Comparison of ENCODE assay signal across 23 cellular contexts in genomic region chr2:99784946-99785345, GRCh38.
"Had no signal": no experiment of that assay in that cellular context is flagged by ENCODE, and none has a peak within 500 bp of the region (broad histone marks: within the 10 kb centered on the region; RNA-seq: fewer than 3 reads in every experiment).

No MANE protein-coding gene starts in this region.

- H3K4me3 ChIP-seq: coronary artery, dorsolateral prefrontal cortex, lower lobe of right lung, neural progenitor cell, prostate gland, right atrium auricular region, sigmoid colon, stomach, thyroid gland had no signal

- H3K9me3 ChIP-seq: lower lobe of right lung, prostate gland, right atrium auricular region, sigmoid colon, stomach, thyroid gland had no signal

- ATAC-seq: left colon; left ventricle myocardium superior; lower lobe of right lung; natural killer cell; stimulated activated effector memory CD8-positive, alpha-beta T cell treated with anti-CD3 and anti-CD28 coated beads, Interleukin-12 subunit alpha, Interleukin-12 subunit beta, amount 100 ng/mL, for 72 hours had no signal

- H3K36me3 Mint-ChIP-seq: immature natural killer cell; natural killer cell; neural progenitor cell; stimulated activated effector memory CD8-positive, alpha-beta T cell treated with anti-CD3 and anti-CD28 coated beads, Interleukin-12 subunit alpha, Interleukin-12 subunit beta, amount 100 ng/mL, for 72 hours had no signal

- DNase-seq: dorsolateral prefrontal cortex; effector CD4-positive, alpha-beta T cell; hypothalamus; immature natural killer cell; islet precursor cell; kidney glomerular epithelial cell; left colon; lower lobe of right lung; natural killer cell; nucleus accumbens; sigmoid colon; stimulated activated CD4-positive, alpha-beta T cell treated with anti-CD3 and anti-CD28 coated beads, Interleukin-2, amount 100 ng/mL, for 24 hours; stimulated activated CD4-positive, alpha-beta T cell treated with anti-CD3 and anti-CD28 coated beads, Interleukin-4, amount 100 ng/mL, for 24 hours; stimulated activated naive CD4-positive, alpha-beta T cell treated with Interleukin-2 at 50 U/mL for 16 hours; stomach; thyroid gland; trophoblast cell had no signal

- H3K27ac ChIP-seq: coronary artery, dorsolateral prefrontal cortex, lower lobe of right lung, neural progenitor cell, prostate gland, right atrium auricular region, sigmoid colon, stomach, thyroid gland had no signal

- H3K4me3 Mint-ChIP-seq: immature natural killer cell; natural killer cell; neural progenitor cell; stimulated activated effector memory CD8-positive, alpha-beta T cell treated with anti-CD3 and anti-CD28 coated beads, Interleukin-12 subunit alpha, Interleukin-12 subunit beta, amount 100 ng/mL, for 72 hours had no signal

- H3K27ac Mint-ChIP-seq: immature natural killer cell; natural killer cell; neural progenitor cell; stimulated activated effector memory CD8-positive, alpha-beta T cell treated with anti-CD3 and anti-CD28 coated beads, Interleukin-12 subunit alpha, Interleukin-12 subunit beta, amount 100 ng/mL, for 72 hours had no signal

- H3K9me3 Mint-ChIP-seq: natural killer cell; stimulated activated effector memory CD8-positive, alpha-beta T cell treated with anti-CD3 and anti-CD28 coated beads, Interleukin-12 subunit alpha, Interleukin-12 subunit beta, amount 100 ng/mL, for 72 hours had no signal

- H2AFZ ChIP-seq: neural progenitor cell had no signal

- H3K4me2 ChIP-seq: neural progenitor cell had no signal

- H3K4me1 Mint-ChIP-seq: immature natural killer cell; natural killer cell; neural progenitor cell; stimulated activated effector memory CD8-positive, alpha-beta T cell treated with anti-CD3 and anti-CD28 coated beads, Interleukin-12 subunit alpha, Interleukin-12 subunit beta, amount 100 ng/mL, for 72 hours had no signal

- H3K9ac ChIP-seq: neural progenitor cell had no signal

- H3K36me3 ChIP-seq: lower lobe of right lung, neural progenitor cell, prostate gland, right atrium auricular region, sigmoid colon, stomach, thyroid gland had no signal

- H3K4me1 ChIP-seq: neural progenitor cell, prostate gland, right atrium auricular region, sigmoid colon, thyroid gland had no signal

- H3K27me3 ChIP-seq: dorsolateral prefrontal cortex, neural progenitor cell, right atrium auricular region, sigmoid colon, stomach, thyroid gland had no signal
